ENCODE assay signal across 1 cellular context in the genomic region with DNA sequence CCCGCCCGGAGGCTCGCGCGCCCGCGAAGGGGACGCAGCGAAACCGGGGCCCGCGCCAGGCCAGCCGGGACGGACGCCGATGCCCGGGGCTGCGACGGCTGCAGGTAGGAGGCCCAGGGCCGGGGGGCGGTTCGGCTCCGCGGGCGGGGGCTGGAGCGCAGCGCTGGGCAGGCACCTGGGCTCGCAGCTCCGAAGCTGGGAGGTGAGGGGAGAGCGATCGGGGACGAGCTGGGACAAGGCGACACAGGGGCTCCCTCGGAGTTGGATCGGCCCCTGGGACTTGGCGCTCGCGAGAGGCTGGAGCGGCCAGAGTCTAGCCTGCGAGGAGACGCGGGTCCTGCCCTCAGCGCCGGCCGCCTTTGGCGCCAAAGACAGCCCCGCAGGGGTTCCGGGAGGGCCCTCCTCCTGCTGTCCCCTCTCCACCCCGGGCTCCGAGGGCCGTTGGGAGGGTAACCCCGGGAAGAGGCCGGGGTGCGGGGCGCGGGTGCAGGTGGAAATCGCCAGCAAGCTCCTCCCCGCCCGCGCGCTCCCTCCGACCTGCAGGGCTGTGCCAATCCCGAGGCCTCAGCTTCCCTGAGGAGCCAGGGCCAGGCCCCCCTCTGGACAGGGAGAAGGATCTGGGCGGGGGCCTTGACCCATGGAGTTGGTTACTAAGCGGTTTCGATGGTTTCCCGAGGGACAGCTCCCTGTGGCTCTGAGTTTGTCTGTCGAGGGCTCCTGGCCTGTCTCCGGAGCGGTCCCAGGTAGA.
A peak's percentile ranks its signal among the peaks of the same experiment; 100 is the strongest.
TF ChIP-seq lines count a peak whose summit lies in the region.

No MANE protein-coding gene starts in this region.

TF ChIP-seq in H1, 55 proteins besides CTCF, POLR2A, EP300 and RAD21:
- TF ChIP-seq BRCA1 (IDR thresholded peaks at IDR 0.05; ENCODE audit: low read depth, low read length) (peak; percentile 22; the same call in 1 of the 2 replicates), NRF1 (IDR thresholded peaks at IDR 0.05; ENCODE audit: low read depth, low read length) (no peak), RBBP5 (IDR thresholded peaks at IDR 0.05; ENCODE audit: borderline replicate concordance, low read depth, low read length) (0 out of 2 replicates have a peak, but pooled peaks have one; percentile 22), HDAC6 (IDR thresholded peaks at IDR 0.05; ENCODE audit: low read depth, low read length) (no peak), EZH2 (IDR thresholded peaks at IDR 0.05; ENCODE audit: low read depth, low read length, severe bottlenecking) (peak; percentile 79), CREB1 (IDR thresholded peaks at IDR 0.05) (no peak), CBX5 (IDR thresholded peaks at IDR 0.05; ENCODE audit: low read depth, low read length) (no peak), SUZ12 (IDR thresholded peaks at IDR 0.05; ENCODE audit: low read length) (peak; percentile 62), FOSL1 (IDR thresholded peaks at IDR 0.05; ENCODE audit: insufficient read depth, low read depth, low read length) (no peak), KDM1A (IDR thresholded peaks at IDR 0.05; ENCODE audit: borderline replicate concordance, low read length) (no peak), NANOG (IDR thresholded peaks at IDR 0.05; ENCODE audit: insufficient read depth, low read depth, low read length, poor library complexity, severe bottlenecking) (no peak), TAF1 (IDR thresholded peaks at IDR 0.05; ENCODE audit: low read depth, low read length) (no peak), CBX8 (IDR thresholded peaks at IDR 0.05; ENCODE audit: borderline replicate concordance, low read depth, low read length) (no peak), ASH2L (IDR thresholded peaks at IDR 0.05; ENCODE audit: low read length) (no peak), SP1 (IDR thresholded peaks at IDR 0.05; ENCODE audit: low read depth, low read length) (no peak), GTF2F1 (IDR thresholded peaks at IDR 0.05; ENCODE audit: borderline replicate concordance, low read depth, low read length) (no peak), CEBPB (IDR thresholded peaks at IDR 0.05; ENCODE audit: low read depth, low read length) (no peak), RXRA (IDR thresholded peaks at IDR 0.05; ENCODE audit: insufficient read depth, low read depth, low read length) (no peak), CHD1 (IDR thresholded peaks at IDR 0.05; ENCODE audit: low read depth, low read length) (no peak), KDM4A (IDR thresholded peaks at IDR 0.05; ENCODE audit: low read depth, low read length, severe bottlenecking) (peak; percentile 74), ATF3 (IDR thresholded peaks at IDR 0.05; ENCODE audit: insufficient read depth, low read depth, low read length) (no peak), GABPA (IDR thresholded peaks at IDR 0.05; ENCODE audit: borderline replicate concordance, insufficient read depth, low read length) (no peak), CHD2 (IDR thresholded peaks at IDR 0.05; ENCODE audit: low read length) (peak; percentile 82)
- TF ChIP-seq, protein P1, sequence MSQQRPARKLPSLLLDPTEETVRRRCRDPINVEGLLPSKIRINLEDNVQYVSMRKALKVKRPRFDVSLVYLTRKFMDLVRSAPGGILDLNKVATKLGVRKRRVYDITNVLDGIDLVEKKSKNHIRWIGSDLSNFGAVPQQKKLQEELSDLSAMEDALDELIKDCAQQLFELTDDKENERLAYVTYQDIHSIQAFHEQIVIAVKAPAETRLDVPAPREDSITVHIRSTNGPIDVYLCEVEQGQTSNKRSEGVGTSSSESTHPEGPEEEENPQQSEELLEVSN (IDR thresholded peaks at IDR 0.05), result no peak
